ENCODE assay signal across 2 cellular contexts in the genomic region with DNA sequence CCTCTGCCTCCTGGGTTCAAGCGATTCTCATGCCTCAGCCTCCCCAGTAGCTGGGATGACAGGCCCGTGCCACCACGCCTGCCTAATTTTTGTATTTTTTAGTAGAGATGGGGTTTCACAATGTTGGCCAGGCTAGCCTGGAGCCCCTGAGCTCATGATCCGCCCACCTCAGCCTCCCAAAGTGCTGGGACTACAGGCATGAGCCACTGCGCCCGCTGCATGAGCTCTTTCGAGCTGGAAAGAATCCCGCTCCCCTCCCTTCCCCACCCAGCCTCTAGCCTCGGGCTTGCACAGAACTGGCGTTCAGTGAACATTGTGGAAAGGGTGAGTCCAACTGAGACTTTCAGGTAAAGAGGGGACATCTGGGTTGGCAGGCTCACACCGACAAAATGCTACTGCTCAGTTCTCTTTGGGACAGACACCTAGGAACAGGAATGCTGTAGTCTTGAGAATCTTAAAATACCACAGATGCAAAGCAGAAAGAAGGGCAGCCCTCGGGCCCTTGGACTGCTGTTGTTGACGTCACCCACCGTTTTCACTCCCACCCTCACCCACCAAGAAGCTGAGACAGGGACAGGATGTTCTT.
TF ChIP-seq lines count a peak whose summit lies in the region.

No MANE protein-coding gene starts in this region.

TF ChIP-seq in HEK293, 187 proteins besides CTCF, POLR2A, EP300 and RAD21:
- TF ChIP-seq, protein P1, sequence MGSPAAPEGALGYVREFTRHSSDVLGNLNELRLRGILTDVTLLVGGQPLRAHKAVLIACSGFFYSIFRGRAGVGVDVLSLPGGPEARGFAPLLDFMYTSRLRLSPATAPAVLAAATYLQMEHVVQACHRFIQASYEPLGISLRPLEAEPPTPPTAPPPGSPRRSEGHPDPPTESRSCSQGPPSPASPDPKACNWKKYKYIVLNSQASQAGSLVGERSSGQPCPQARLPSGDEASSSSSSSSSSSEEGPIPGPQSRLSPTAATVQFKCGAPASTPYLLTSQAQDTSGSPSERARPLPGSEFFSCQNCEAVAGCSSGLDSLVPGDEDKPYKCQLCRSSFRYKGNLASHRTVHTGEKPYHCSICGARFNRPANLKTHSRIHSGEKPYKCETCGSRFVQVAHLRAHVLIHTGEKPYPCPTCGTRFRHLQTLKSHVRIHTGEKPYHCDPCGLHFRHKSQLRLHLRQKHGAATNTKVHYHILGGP (tag by site-specific recombination; IDR thresholded peaks at IDR 0.05), result no peak
- TF ChIP-seq ZFHX2 (tag by site-specific recombination; conservative IDR thresholded peaks at IDR 0.05), result peak; percentile 38
TF ChIP-seq in HEK293: peak in this region for 1.

TF ChIP-seq in H1, 55 proteins besides CTCF, POLR2A, EP300 and RAD21:
- TF ChIP-seq SP4 (IDR thresholded peaks at IDR 0.05; ENCODE audit: low read length) (no peak), GTF2F1 (IDR thresholded peaks at IDR 0.05; ENCODE audit: borderline replicate concordance, low read depth, low read length) (no peak), EZH2 (IDR thresholded peaks at IDR 0.05; ENCODE audit: low read depth, low read length, severe bottlenecking) (no peak), BRCA1 (IDR thresholded peaks at IDR 0.05; ENCODE audit: low read depth, low read length) (no peak), ZNF274 (IDR thresholded peaks at IDR 0.05; ENCODE audit: borderline replicate concordance, extremely low read depth, low read length) (no peak), SAP30 (IDR thresholded peaks at IDR 0.05; ENCODE audit: insufficient read depth, insufficient replicate concordance, low read length) (no peak)
- TF ChIP-seq, protein P2, sequence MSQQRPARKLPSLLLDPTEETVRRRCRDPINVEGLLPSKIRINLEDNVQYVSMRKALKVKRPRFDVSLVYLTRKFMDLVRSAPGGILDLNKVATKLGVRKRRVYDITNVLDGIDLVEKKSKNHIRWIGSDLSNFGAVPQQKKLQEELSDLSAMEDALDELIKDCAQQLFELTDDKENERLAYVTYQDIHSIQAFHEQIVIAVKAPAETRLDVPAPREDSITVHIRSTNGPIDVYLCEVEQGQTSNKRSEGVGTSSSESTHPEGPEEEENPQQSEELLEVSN (IDR thresholded peaks at IDR 0.05), result no peak
- TF ChIP-seq, protein P3, sequence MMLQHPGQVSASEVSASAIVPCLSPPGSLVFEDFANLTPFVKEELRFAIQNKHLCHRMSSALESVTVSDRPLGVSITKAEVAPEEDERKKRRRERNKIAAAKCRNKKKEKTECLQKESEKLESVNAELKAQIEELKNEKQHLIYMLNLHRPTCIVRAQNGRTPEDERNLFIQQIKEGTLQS (IDR thresholded peaks at IDR 0.05; ENCODE audit: insufficient read depth, low read depth, low read length), result no peak
TF ChIP-seq in H1: peak in this region for 0.
